26 cellular contexts compared by ENCODE assay signal in genomic region chr2:189723199-189723598, GRCh38.
"Had no signal": no experiment of that assay in that cellular context is flagged by ENCODE, and none has a peak within 500 bp of the region (broad histone marks: within the 10 kb centered on the region; RNA-seq: fewer than 3 reads in every experiment).

No MANE protein-coding gene starts in this region.

- ATAC-seq: naive thymus-derived CD4-positive, alpha-beta T cell; natural killer cell; psoas muscle; right cardiac atrium; right lobe of liver; stimulated activated memory B cell treated with anti-CD40 and anti-IgM and Interleukin-4, amounts not matched to agents 10 μg/mL and 1 μg/mL and 100 μg/mL, for 72 hours; upper lobe of right lung had no signal

- DNase-seq: naive thymus-derived CD4-positive, alpha-beta T cell; natural killer cell; occipital lobe; ovary; posterior cingulate gyrus; psoas muscle; right cardiac atrium; right lobe of liver; sigmoid colon; small intestine; stimulated activated CD4-positive, alpha-beta T cell treated with anti-CD3 and anti-CD28 coated beads, Interleukin-15, amount 100 ng/mL, for 24 hours; stimulated activated CD4-positive, alpha-beta T cell treated with anti-CD3 and anti-CD28 coated beads, Interleukin-2, amount 100 ng/mL, for 24 hours; stimulated activated CD4-positive, alpha-beta T cell treated with anti-CD3 and anti-CD28 coated beads, Interleukin-2, amount 100 ng/mL, for 48 hours; stimulated activated CD4-positive, alpha-beta T cell treated with anti-CD3 and anti-CD28 coated beads, Interleukin-4, amount 100 ng/mL, for 24 hours; stimulated activated naive CD4-positive, alpha-beta T cell; substantia nigra; testis; tibial artery; transverse colon; upper lobe of right lung had no signal

- H3K9me3 Mint-ChIP-seq: natural killer cell; neural progenitor cell; stimulated activated memory B cell treated with anti-CD40 and anti-IgM and Interleukin-4, amounts not matched to agents 10 μg/mL and 1 μg/mL and 100 μg/mL, for 72 hours; stimulated activated naive CD8-positive, alpha-beta T cell treated with anti-CD3 and anti-CD28 coated beads, Interleukin-15, Interleukin-2, amounts not matched to agents 100 ng/mL and 50 ng/mL, for 24 hours; type B pancreatic cell had no signal

- H3K4me3 Mint-ChIP-seq: naive thymus-derived CD4-positive, alpha-beta T cell; natural killer cell; nephron; neural progenitor cell; stimulated activated memory B cell treated with anti-CD40 and anti-IgM and Interleukin-4, amounts not matched to agents 10 μg/mL and 1 μg/mL and 100 μg/mL, for 72 hours; stimulated activated naive CD8-positive, alpha-beta T cell treated with anti-CD3 and anti-CD28 coated beads, Interleukin-15, Interleukin-2, amounts not matched to agents 100 ng/mL and 50 ng/mL, for 24 hours; type B pancreatic cell had no signal

- H3K27me3 Mint-ChIP-seq: naive thymus-derived CD4-positive, alpha-beta T cell; progenitor cell of endocrine pancreas; stimulated activated memory B cell treated with anti-CD40 and anti-IgM and Interleukin-4, amounts not matched to agents 10 μg/mL and 1 μg/mL and 100 μg/mL, for 72 hours; stimulated activated naive CD8-positive, alpha-beta T cell treated with anti-CD3 and anti-CD28 coated beads, Interleukin-15, Interleukin-2, amounts not matched to agents 100 ng/mL and 50 ng/mL, for 24 hours; type B pancreatic cell had no signal

- H3K4me1 Mint-ChIP-seq: natural killer cell; nephron; neural progenitor cell; stimulated activated memory B cell treated with anti-CD40 and anti-IgM and Interleukin-4, amounts not matched to agents 10 μg/mL and 1 μg/mL and 100 μg/mL, for 72 hours had no signal

- H3K27ac Mint-ChIP-seq: naive thymus-derived CD4-positive, alpha-beta T cell; natural killer cell; nephron; neural progenitor cell; progenitor cell of endocrine pancreas; stimulated activated memory B cell treated with anti-CD40 and anti-IgM and Interleukin-4, amounts not matched to agents 10 μg/mL and 1 μg/mL and 100 μg/mL, for 72 hours; stimulated activated naive CD8-positive, alpha-beta T cell treated with anti-CD3 and anti-CD28 coated beads, Interleukin-15, Interleukin-2, amounts not matched to agents 100 ng/mL and 50 ng/mL, for 24 hours; type B pancreatic cell had no signal

- H3K36me3 Mint-ChIP-seq: natural killer cell, neural progenitor cell, type B pancreatic cell had no signal
